Comparison of ENCODE assay signal across 27 cellular contexts in the genomic region with DNA sequence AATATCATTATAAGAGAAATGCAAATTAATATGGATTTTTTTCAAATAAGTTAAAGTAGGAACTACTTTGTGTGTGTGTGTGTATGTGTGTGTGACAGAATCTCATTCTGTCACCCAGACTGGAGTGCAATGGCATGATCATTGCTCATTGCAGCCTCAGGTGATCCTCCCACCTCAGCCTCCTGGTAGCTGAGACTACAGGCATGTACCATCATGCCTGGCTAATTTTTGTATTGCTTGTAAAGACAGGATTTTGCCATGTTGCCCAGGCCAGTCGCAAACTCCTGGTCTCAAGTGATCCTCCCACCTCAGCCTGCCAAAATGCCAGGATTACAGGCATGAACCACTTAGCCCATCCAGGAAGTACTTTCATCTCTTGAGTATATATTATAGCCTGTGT. TPM values are rescaled to one million over a fixed set of nuclear protein-coding genes. Genes with fewer than 3 reads are reported as not detected.
"Had no signal": no experiment of that assay in that cellular context is flagged by ENCODE, and none has a peak within 500 bp of the region (broad histone marks: within the 10 kb centered on the region; RNA-seq: fewer than 3 reads in every experiment).

No MANE protein-coding gene starts in this region.

- ATAC-seq: K562 had no signal

- FAIRE-seq: HTR-8/SVneo, K562, RCC 7860 had no signal

- H3K4me2 ChIP-seq: KMS-11 had no signal

- H3K4me1 ChIP-seq: SJSA1 had no signal

- H3K36me3 ChIP-seq: SJSA1 had no signal

- H3K4me3 ChIP-seq: K562, SJSA1, SK-N-MC had no signal

- DNase-seq: Kasumi-1, MV-4-11, NCI-H1048, NCI-H1105, NCI-H1417, NCI-H1436 treated with DMSO at 0.1 percent for 48 hours, NCI-H1694, NCI-H187 treated with DMSO at 0.1 percent for 48 hours, NCI-H2029 treated with DMSO at 0.1 percent for 48 hours, NCI-H2171 treated with DMSO at 0.1 percent for 48 hours, NCI-H345, NCI-H446 treated with DMSO at 0.1 percent for 48 hours, NCI-H510A treated with DMSO at 0.1 percent for 48 hours, NCI-H526, NCI-H82, Right ventricle myocardium superior, RPMI8226, SIG-M5 had no signal

- H3K27ac ChIP-seq: HL-60, KMS-11, SJSA1, SK-N-MC had no signal

- H3K27me3 ChIP-seq: SJSA1 had no signal

RNA-seq across cellular contexts. Expression of gene ERVV-2, which starts 3.2 kb away (rescaled TPM):
- total RNA-seq: M059J, Right ventricle myocardium superior, SJSA1 had no signal
- polyA plus RNA-seq: IgD-negative memory B cell had no signal

RNA-seq across cellular contexts. Expression of gene ERVV-1, which starts 27.6 kb away (rescaled TPM):
- total RNA-seq: K562, M059J, Right ventricle myocardium superior, SJSA1 had no signal
